Comparison of ENCODE assay signal across 23 cellular contexts in genomic region chr7:21084286-21084685, GRCh38.
"Had no signal": no experiment of that assay in that cellular context is flagged by ENCODE, and none has a peak within 500 bp of the region (broad histone marks: within the 10 kb centered on the region; RNA-seq: fewer than 3 reads in every experiment).

No MANE protein-coding gene starts in this region.

- H3K4me1 ChIP-seq: esophagus muscularis mucosa, gastroesophageal sphincter, pancreas had no signal

- H3K36me3 ChIP-seq: esophagus muscularis mucosa, gastroesophageal sphincter, pancreas had no signal

- ATAC-seq: gastroesophageal sphincter, left cardiac atrium, left ventricle myocardium superior, pancreas, right cardiac atrium had no signal

- H3K9me3 ChIP-seq: esophagus muscularis mucosa, gastroesophageal sphincter, pancreas had no signal

- H3K27ac ChIP-seq: dorsolateral prefrontal cortex, esophagus muscularis mucosa, gastroesophageal sphincter, pancreas had no signal

- H3K27me3 Mint-ChIP-seq: progenitor cell of endocrine pancreas had no signal

- DNase-seq: cortex of kidney; dorsolateral prefrontal cortex; effector CD8-positive, alpha-beta T cell; glutamatergic neuron; immature natural killer cell; kidney; left cardiac atrium; left ventricle myocardium superior; mesenchymal stem cell; midbrain; naive B cell; occipital lobe; pancreas; right cardiac atrium; stimulated activated CD4-positive, alpha-beta T cell treated with anti-CD3 and anti-CD28 coated beads, Interleukin-2, amount 100 ng/mL, for 48 hours; stimulated activated naive CD4-positive, alpha-beta T cell treated with Interleukin-2 at 50 U/mL for 16 hours; trophoblast cell had no signal

- H3K9me3 Mint-ChIP-seq: nephron had no signal

- H3K36me3 Mint-ChIP-seq: immature natural killer cell, naive B cell had no signal

- H3K4me3 ChIP-seq: dorsolateral prefrontal cortex, esophagus muscularis mucosa, gastroesophageal sphincter, lung, pancreas, smooth muscle cell had no signal

- H3K27ac Mint-ChIP-seq: immature natural killer cell, naive B cell, nephron, progenitor cell of endocrine pancreas had no signal

- H3K4me1 Mint-ChIP-seq: immature natural killer cell, naive B cell, nephron had no signal

- H3K27me3 ChIP-seq: esophagus muscularis mucosa, pancreas had no signal

- FAIRE-seq: kidney, pancreas had no signal

- H3K4me3 Mint-ChIP-seq: immature natural killer cell, naive B cell, nephron had no signal
